Comparison of ENCODE assay signal across 28 cellular contexts in genomic region chr3:13582366-13583250, GRCh38. TPM values are rescaled to one million over a fixed set of nuclear protein-coding genes. Genes with fewer than 3 reads are reported as not detected.
A peak's percentile ranks its signal among the peaks of the same experiment; 100 is the strongest.
DNase-seq lines count a peak whose midpoint lies in the region; ATAC-seq, FAIRE-seq and TF ChIP-seq lines count a peak whose summit lies in the region.
"Had no signal": no experiment of that assay in that cellular context is flagged by ENCODE, and none has a peak within 500 bp of the region (broad histone marks: within the 10 kb centered on the region; RNA-seq: fewer than 3 reads in every experiment).

No MANE protein-coding gene starts in this region.

- ATAC-seq in Right ventricle myocardium inferior = peak; percentile 18
- ATAC-seq in stimulated activated effector memory CD8-positive, alpha-beta T cell treated with anti-CD3 and anti-CD28 coated beads, Interleukin-12 subunit alpha, Interleukin-12 subunit beta, amount 100 ng/mL, for 72 hours = no peak
- ATAC-seq in HG02798 (IDR thresholded peaks at IDR 0.05; ENCODE audit: poor library complexity, unreplicated experiment) = no peak
- ATAC-seq: activated CD4-positive, alpha-beta T cell treated with anti-CD3 and anti-CD28 coated beads for 36 hours; activated T-cell treated with anti-CD3 and anti-CD28 coated beads, Interleukin-2, amount 50 U/mL, for 4 hours had no signal

- peaks cover 9% of the 10 kb centered on the region for H4K20me1 ChIP-seq in astrocyte (ENCODE audit: insufficient read depth, low read length)

- TF ChIP-seq CTCF in astrocyte (IDR thresholded peaks at IDR 0.05; ENCODE audit: insufficient read depth, low read depth, low read length) (no peak), left ventricle myocardium inferior (IDR thresholded peaks at IDR 0.05; ENCODE audit: borderline replicate concordance) (no peak), suprapubic skin (IDR thresholded peaks at IDR 0.05) (no peak)

- TF ChIP-seq POLR2A in suprapubic skin (IDR thresholded peaks at IDR 0.05) = no peak

- H3K4me1 ChIP-seq in astrocyte (ENCODE audit: insufficient read depth, low read length) (no peaks in the 10 kb centered on the region), left ventricle myocardium inferior (peaks cover 16% of the 10 kb centered on the region), suprapubic skin (peaks cover 32% of the 10 kb centered on the region)
- H3K4me1 ChIP-seq: Peyer's patch, thyroid gland had no signal

- no peak for TF ChIP-seq EP300 in suprapubic skin (IDR thresholded peaks at IDR 0.05)

- H3K4me3 ChIP-seq in astrocyte (ENCODE audit: insufficient read depth, low read depth, low read length) (no peak overlapping the region), left ventricle myocardium inferior (no peak overlapping the region), suprapubic skin (no peak overlapping the region)
- H3K4me3 ChIP-seq: Peyer's patch, SK-N-MC, thyroid gland had no signal

- H3K4me1 Mint-ChIP-seq in astrocyte (ENCODE audit: low read depth, unreplicated experiment) = peaks cover 20% of the 10 kb centered on the region
- H3K4me1 Mint-ChIP-seq in stimulated activated effector memory CD8-positive, alpha-beta T cell treated with anti-CD3 and anti-CD28 coated beads, Interleukin-12 subunit alpha, Interleukin-12 subunit beta, amount 100 ng/mL, for 72 hours = no peaks in the 10 kb centered on the region
- H3K4me1 Mint-ChIP-seq: activated CD4-positive, alpha-beta T cell treated with anti-CD3 and anti-CD28 coated beads for 36 hours; CD4-positive, CD25-positive, alpha-beta regulatory T cell had no signal

- no peak for FAIRE-seq in astrocyte (lab: Jason Lieb, UNC)
- FAIRE-seq: GM18507 had no signal

- H3K36me3 Mint-ChIP-seq in astrocyte (ENCODE audit: low read depth, unreplicated experiment) = no peaks in the 10 kb centered on the region
- no peaks in the 10 kb centered on the region for H3K36me3 Mint-ChIP-seq in stimulated activated effector memory CD8-positive, alpha-beta T cell treated with anti-CD3 and anti-CD28 coated beads, Interleukin-12 subunit alpha, Interleukin-12 subunit beta, amount 100 ng/mL, for 72 hours
- H3K36me3 Mint-ChIP-seq: brain; CD4-positive, CD25-positive, alpha-beta regulatory T cell; memory B cell had no signal

- H3K27ac ChIP-seq in astrocyte (ENCODE audit: low read depth, low read length) (no peak overlapping the region), left ventricle myocardium inferior (replicated peaks) (peak overlapping the region; percentile 43), suprapubic skin (peak overlapping the region; percentile 39), caudate nucleus (ENCODE audit: low read depth, low read length) (no peak overlapping the region)
- H3K27ac ChIP-seq: epithelial cell of prostate, Peyer's patch, SK-N-MC, thyroid gland had no signal

- no peaks in the 10 kb centered on the region for H3K27me3 ChIP-seq in astrocyte (ENCODE audit: insufficient read depth, low read length)
- H3K27me3 ChIP-seq in left ventricle myocardium inferior (ENCODE audit: low read depth) = no peaks in the 10 kb centered on the region
- no peaks in the 10 kb centered on the region for H3K27me3 ChIP-seq in suprapubic skin
- H3K27me3 ChIP-seq: Peyer's patch, thyroid gland had no signal

- no peaks in the 10 kb centered on the region for H3K9me3 Mint-ChIP-seq in astrocyte (ENCODE audit: unreplicated experiment)
- H3K9me3 Mint-ChIP-seq in stimulated activated effector memory CD8-positive, alpha-beta T cell treated with anti-CD3 and anti-CD28 coated beads, Interleukin-12 subunit alpha, Interleukin-12 subunit beta, amount 100 ng/mL, for 72 hours = no peaks in the 10 kb centered on the region
- H3K9me3 Mint-ChIP-seq: activated T-cell treated with anti-CD3 and anti-CD28 coated beads, Interleukin-2, amount 50 U/mL, for 4 hours; brain; CD4-positive, CD25-positive, alpha-beta regulatory T cell; memory B cell had no signal

- no peaks in the 10 kb centered on the region for H3K36me3 ChIP-seq in astrocyte (ENCODE audit: insufficient read depth, low read length)
- H3K36me3 ChIP-seq in left ventricle myocardium inferior = no peaks in the 10 kb centered on the region
- H3K36me3 ChIP-seq in suprapubic skin = no peaks in the 10 kb centered on the region
- H3K36me3 ChIP-seq: Peyer's patch, thyroid gland had no signal

- H3K27me3 Mint-ChIP-seq in astrocyte (ENCODE audit: low read depth, unreplicated experiment) = peaks cover 2% of the 10 kb centered on the region
- H3K27me3 Mint-ChIP-seq: activated CD4-positive, alpha-beta T cell treated with anti-CD3 and anti-CD28 coated beads for 36 hours had no signal

- no peaks in the 10 kb centered on the region for H3K9me3 ChIP-seq in astrocyte (ENCODE audit: insufficient read depth, low read depth, low read length)
- no peaks in the 10 kb centered on the region for H3K9me3 ChIP-seq in left ventricle myocardium inferior (replicated peaks)
- H3K9me3 ChIP-seq in suprapubic skin = no peaks in the 10 kb centered on the region
- H3K9me3 ChIP-seq: Peyer's patch, thyroid gland had no signal

- H3K4me2 ChIP-seq in astrocyte (ENCODE audit: low read length) = no peak overlapping the region

- no peaks in the 10 kb centered on the region for H3K79me2 ChIP-seq in astrocyte (ENCODE audit: insufficient read depth, low read length)

- H3K9ac ChIP-seq in astrocyte (ENCODE audit: low read length) = no peak overlapping the region

- peak overlapping the region; percentile 44 for H3K27ac Mint-ChIP-seq in astrocyte (ENCODE audit: unreplicated experiment)
- no peak overlapping the region for H3K27ac Mint-ChIP-seq in stimulated activated effector memory CD8-positive, alpha-beta T cell treated with anti-CD3 and anti-CD28 coated beads, Interleukin-12 subunit alpha, Interleukin-12 subunit beta, amount 100 ng/mL, for 72 hours
- H3K27ac Mint-ChIP-seq: activated CD4-positive, alpha-beta T cell treated with anti-CD3 and anti-CD28 coated beads for 36 hours; brain; memory B cell had no signal

- WGBS in suprapubic skin = 34% methylated on average over 10 of the region's 24 CpGs

- H3K4me3 Mint-ChIP-seq in astrocyte (ENCODE audit: unreplicated experiment) = no peak overlapping the region
- H3K4me3 Mint-ChIP-seq in stimulated activated effector memory CD8-positive, alpha-beta T cell treated with anti-CD3 and anti-CD28 coated beads, Interleukin-12 subunit alpha, Interleukin-12 subunit beta, amount 100 ng/mL, for 72 hours = no peak overlapping the region
- H3K4me3 Mint-ChIP-seq: activated CD4-positive, alpha-beta T cell treated with anti-CD3 and anti-CD28 coated beads for 36 hours; activated T-cell treated with anti-CD3 and anti-CD28 coated beads, Interleukin-2, amount 50 U/mL, for 4 hours; brain; CD4-positive, CD25-positive, alpha-beta regulatory T cell; memory B cell had no signal

- DNase-seq in Right ventricle myocardium inferior (ENCODE audit: missing footprints) (peak; percentile 56), cardiac septum (ENCODE audit: low spot score) (no peak), astrocyte (ENCODE audit: low read depth) (no peak), left ventricle myocardium inferior (no peak), suprapubic skin (ENCODE audit: low spot score in 2 of 2) (peak in 1 of 2 donors; percentile 65), caudate nucleus (lab: John Stamatoyannopoulos, UW) (no peak)
- no peak for DNase-seq in stimulated activated effector memory CD8-positive, alpha-beta T cell treated with anti-CD3 and anti-CD28 coated beads, Interleukin-12 subunit alpha, Interleukin-12 subunit beta, amount 100 ng/mL, for 72 hours (ENCODE audit: low spot score in 2 of 2)
- DNase-seq: activated T-cell treated with anti-CD3 and anti-CD28 coated beads, Interleukin-2, amount 50 U/mL, for 4 hours; effector CD4-positive, alpha-beta T cell; HCEC 1CT; NCI-H1048; NCI-H1694; NCI-H2171 treated with DMSO at 0.1 percent for 48 hours; NCI-H524; NK-92 treated with Interleukin-12 subunit alpha and Interleukin-12 subunit beta, amount 100 ng/mL, for 24 hours; stimulated activated CD4-positive, alpha-beta T cell treated with anti-CD3 and anti-CD28 coated beads, Interleukin-15, amount 100 ng/mL, for 24 hours; stimulated activated naive CD4-positive, alpha-beta T cell; thyroid gland had no signal

- intact Hi-C loops in Right ventricle myocardium inferior (cut with DNase I) (no loop called here), cardiac septum (cut with DNase I) (no loop called here), left ventricle myocardium inferior (cut with micrococcal nuclease) (no loop called here)

- no peak overlapping the region for H2AFZ ChIP-seq in astrocyte (ENCODE audit: low read depth, low read length)

RNA-seq across cellular contexts. Expression of gene FBLN2, which starts 33.7 kb away (rescaled TPM):
- total RNA-seq in Right ventricle myocardium inferior (81.1 TPM), cardiac septum (64.6 TPM), astrocyte (36.6 and 57.3 TPM in 2 replicates), left ventricle myocardium inferior (56.7 TPM), suprapubic skin (10 to 100 TPM; 25.3 to 93.8 (median 47.6) TPM)
- total RNA-seq: CD4-positive, CD25-positive, alpha-beta regulatory T cell; T-helper 2 cell treated with Interferon-gamma antibody and Interleukin-4, amounts not matched to agents 100 ng/mL and 5 ng/mL, for 36 hours had no signal

Comparison
In these comparisons a context has a peak if more than half of its experiments do, and no peak if none do; other contexts are left out.
1. H3K27ac ChIP-seq: peak in left ventricle myocardium inferior (single experiment) and suprapubic skin (single experiment); none in astrocyte (single experiment) and caudate nucleus (single experiment).